ENCODE assay signal across 1 cellular context in the genomic region with DNA sequence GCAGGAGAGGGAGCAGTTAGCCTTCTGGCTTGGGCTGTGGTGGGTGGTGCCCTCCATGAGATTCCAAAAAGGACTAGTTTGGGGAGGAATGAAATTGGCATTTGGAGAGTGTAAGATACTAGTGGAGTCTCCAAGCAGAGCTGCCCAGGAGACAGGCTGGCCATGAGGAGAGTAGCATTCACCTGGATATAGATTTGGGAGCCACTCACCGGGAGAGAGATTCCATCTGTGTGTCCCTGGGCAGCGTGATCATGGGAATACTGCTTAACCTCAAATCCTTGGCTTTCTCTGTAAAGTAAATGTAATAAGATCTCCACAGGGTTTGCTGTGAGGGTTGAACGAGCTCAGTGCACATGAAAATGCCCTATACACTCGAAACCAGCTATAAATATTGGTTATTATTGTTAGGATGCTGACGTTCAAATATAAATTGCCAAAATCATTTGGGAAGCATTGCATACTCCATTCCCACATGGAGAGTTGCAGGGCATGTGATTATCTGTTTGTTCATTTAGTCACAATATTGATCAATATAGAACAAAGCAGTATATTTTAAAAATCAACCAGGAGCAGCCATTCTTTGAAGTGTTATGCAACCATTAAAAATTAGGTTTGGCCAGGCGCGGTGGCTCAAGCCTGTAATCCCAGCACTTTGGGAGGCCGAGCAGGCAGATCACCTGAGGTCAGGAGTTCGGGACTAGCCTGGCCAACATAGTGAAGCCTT.
TF ChIP-seq lines count a peak whose summit lies in the region.

No MANE protein-coding gene starts in this region.

TF ChIP-seq in H1, 55 proteins besides CTCF, POLR2A, EP300 and RAD21:
- TF ChIP-seq HDAC2 (IDR thresholded peaks at IDR 0.05; ENCODE audit: borderline replicate concordance in 1 of 2, low read depth in 2 of 2, low read length in 2 of 2) (no peak), FOSL1 (IDR thresholded peaks at IDR 0.05; ENCODE audit: insufficient read depth, low read depth, low read length) (no peak), SIRT6 (IDR thresholded peaks at IDR 0.05; ENCODE audit: low read length) (no peak), CREB1 (IDR thresholded peaks at IDR 0.05) (no peak), RBBP5 (IDR thresholded peaks at IDR 0.05; ENCODE audit: borderline replicate concordance, low read depth, low read length) (no peak)
TF ChIP-seq in H1: peak in this region for 0.
